2 cellular contexts compared by ENCODE assay signal in genomic region chrX:156029707-156030442, GRCh38. TPM values are rescaled to one million over a fixed set of nuclear protein-coding genes. Genes with fewer than 3 reads are reported as not detected.
"Had no signal": no experiment of that assay in that cellular context is flagged by ENCODE, and none has a peak within 500 bp of the region (broad histone marks: within the 10 kb centered on the region; RNA-seq: fewer than 3 reads in every experiment).

No MANE protein-coding gene starts in this region.

RNA-seq across cellular contexts. Expression of gene IL9R, which starts 32.4 kb away (rescaled TPM):
- total RNA-seq: chondrocyte, frontal cortex had no signal
